ENCODE assay signal across 1 cellular context in genomic region chr10:29736325-29737208, GRCh38.
A peak's percentile ranks its signal among the peaks of the same experiment; 100 is the strongest.
TF ChIP-seq lines count a peak whose summit lies in the region.

No MANE protein-coding gene starts in this region.

TF ChIP-seq in HEK293, 187 proteins besides CTCF, POLR2A, EP300 and RAD21 (continued from another document and continues in another):
- TF ChIP-seq ZNF239 (tag by site-specific recombination; IDR thresholded peaks at IDR 0.05) (no peak), ZBTB8A (tag by site-specific recombination; IDR thresholded peaks at IDR 0.05) (peak; percentile 79), ZNF596 (tag by site-specific recombination; IDR thresholded peaks at IDR 0.05) (no peak), ZNF626 (tag by site-specific recombination; IDR thresholded peaks at IDR 0.05) (no peak), ZSCAN5A (tag by site-specific recombination; IDR thresholded peaks at IDR 0.05) (no peak), ZNF423 (tag by site-specific recombination; IDR thresholded peaks at IDR 0.05) (no peak; the same call in 1 of the 2 replicates), ZNF311 (tag by site-specific recombination; IDR thresholded peaks at IDR 0.05; ENCODE audit: borderline replicate concordance) (no peak), ZNF792 (tag by site-specific recombination; IDR thresholded peaks at IDR 0.05) (no peak), ZNF274 (IDR thresholded peaks at IDR 0.05; ENCODE audit: low read length) (no peak), ZNF274 (tag by site-specific recombination; IDR thresholded peaks at IDR 0.05; ENCODE audit: borderline replicate concordance) (no peak), ZBTB17 (tag by site-specific recombination; IDR thresholded peaks at IDR 0.05) (no peak), ZNF514 (tag by site-specific recombination; IDR thresholded peaks at IDR 0.05) (no peak), ZNF529 (tag by site-specific recombination; IDR thresholded peaks at IDR 0.05; ENCODE audit: insufficient replicate concordance) (no peak), ZNF670 (tag by site-specific recombination; IDR thresholded peaks at IDR 0.05; ENCODE audit: low read depth) (no peak), ZNF174 (tag by site-specific recombination; IDR thresholded peaks at IDR 0.05) (no peak), ZNF837 (tag by site-specific recombination; IDR thresholded peaks at IDR 0.05) (no peak), REST (tag by site-specific recombination; IDR thresholded peaks at IDR 0.05) (no peak; the same call in 1 of the 2 replicates), ZBTB26 (tag by site-specific recombination; optimal IDR thresholded peaks at IDR 0.05) (peak; percentile 93), BCL11A (tag by site-specific recombination; IDR thresholded peaks at IDR 0.05; ENCODE audit: low read depth) (no peak), ZNF692 (tag by site-specific recombination; IDR thresholded peaks at IDR 0.05) (peak; percentile 93), ZNF654 (tag by site-specific recombination; IDR thresholded peaks at IDR 0.05; ENCODE audit: low read depth) (no peak), ZNF341 (tag by site-specific recombination; IDR thresholded peaks at IDR 0.05; ENCODE audit: low read depth) (peak; percentile 40), ZNF138 (tag by site-specific recombination; IDR thresholded peaks at IDR 0.05; ENCODE audit: borderline replicate concordance) (no peak), ZNF221 (tag by site-specific recombination; IDR thresholded peaks at IDR 0.05; ENCODE audit: borderline replicate concordance) (no peak), ZNF132 (tag by site-specific recombination; IDR thresholded peaks at IDR 0.05; ENCODE audit: borderline replicate concordance) (no peak), ZFHX2 (tag by site-specific recombination; conservative IDR thresholded peaks at IDR 0.05) (peak; percentile 97), ZNF223 (tag by site-specific recombination; IDR thresholded peaks at IDR 0.05) (no peak), ZNF571 (tag by site-specific recombination; IDR thresholded peaks at IDR 0.05) (no peak), ZNF510 (tag by site-specific recombination; IDR thresholded peaks at IDR 0.05; ENCODE audit: insufficient replicate concordance) (no peak), ZNF624 (tag by site-specific recombination; IDR thresholded peaks at IDR 0.05) (no peak), ZBTB48 (tag by site-specific recombination; IDR thresholded peaks at IDR 0.05) (peak; percentile 12; the same call in 1 of the 2 replicates), ZNF473 (tag by site-specific recombination; IDR thresholded peaks at IDR 0.05) (no peak), PRDM6 (tag by site-specific recombination; IDR thresholded peaks at IDR 0.05) (no peak), ZNF26 (tag by site-specific recombination; IDR thresholded peaks at IDR 0.05) (no peak), ZNF747 (tag by site-specific recombination; IDR thresholded peaks at IDR 0.05) (no peak), ZNF350 (tag by site-specific recombination; IDR thresholded peaks at IDR 0.05) (no peak), OVOL3 (tag by site-specific recombination; IDR thresholded peaks at IDR 0.05) (no peak), SP2 (tag by site-specific recombination; IDR thresholded peaks at IDR 0.05) (no peak), ZNF585B (tag by site-specific recombination; IDR thresholded peaks at IDR 0.05) (no peak), KLF16 (tag by site-specific recombination; IDR thresholded peaks at IDR 0.05) (peak; percentile 37; the same call in 1 of the 2 replicates), ZNF362 (tag by site-specific recombination; IDR thresholded peaks at IDR 0.05) (no peak), TCF7L2 (IDR thresholded peaks at IDR 0.05; ENCODE audit: borderline replicate concordance, low read depth, low read length) (no peak), ZFP3 (tag by site-specific recombination; IDR thresholded peaks at IDR 0.05; ENCODE audit: low read depth) (no peak), KLF1 (tag by site-specific recombination; IDR thresholded peaks at IDR 0.05) (no peak), ZNF544 (tag by site-specific recombination; IDR thresholded peaks at IDR 0.05) (no peak), ZNF398 (tag by site-specific recombination; IDR thresholded peaks at IDR 0.05) (peak; percentile 69), PBX3 (CRISPR knock-in tag; IDR thresholded peaks at IDR 0.05) (no peak), ZNF501 (tag by site-specific recombination; IDR thresholded peaks at IDR 0.05) (peak; percentile 10; the same call in 1 of the 2 replicates), ZBTB49 (tag by site-specific recombination; IDR thresholded peaks at IDR 0.05; ENCODE audit: low read depth) (no peak)
